Comparison of ENCODE assay signal across 8 cellular contexts in genomic region chr6:28141500-28142329, GRCh38. TPM values are rescaled to one million over a fixed set of nuclear protein-coding genes. Genes with fewer than 3 reads are reported as not detected.
A peak's percentile ranks its signal among the peaks of the same experiment; 100 is the strongest.
DNase-seq lines count a peak whose midpoint lies in the region; ATAC-seq lines count a peak whose summit lies in the region.

Gene ZKSCAN8, plus strand, starts transcription at chr6:28141883. Its CDS starts 6,525 bp downstream, at chr6:28148408.

- peak within 1 kb of the TSS; percentile 90 for H3K4me3 ChIP-seq in urinary bladder (ENCODE audit: low read depth, low read length)

- ATAC-seq in GM18498 (IDR thresholded peaks at IDR 0.05; ENCODE audit: unreplicated experiment): peak; percentile 85
- ATAC-seq in HG02885 (IDR thresholded peaks at IDR 0.05; ENCODE audit: poor library complexity, unreplicated experiment): peak; percentile 87
- peak; percentile 90 to 94 for ATAC-seq in left cardiac atrium

- no peak within 1 kb of the TSS for H3K27ac ChIP-seq in urinary bladder (ENCODE audit: low read depth)

- H3K36me3 ChIP-seq in urinary bladder (ENCODE audit: insufficient read depth): peaks cover 2% of the 10 kb centered on the region

- no peaks in the 10 kb centered on the region for H3K4me1 ChIP-seq in urinary bladder (ENCODE audit: insufficient read depth)

- WGBS in urinary bladder: under 1% methylated on average over 52 of the region's 52 CpGs

- intact Hi-C loops in T-helper 1 cell treated with Interleukin-12 subunit alpha and Interleukin-12 subunit beta and Interleukin-4 antibody, amounts not matched to agents 30 ng/mL and 1 ng/mL, for 36 hours (cut with micrococcal nuclease): loop anchor here (1.0 to 5.0 kb wide), 10 partner anchors 17 to 446 kb away; partner anchors contain the start of genes ZKSCAN3, ZKSCAN4, ZSCAN12 and ZSCAN16
- intact Hi-C loops in left cardiac atrium (cut with DNase I) (no loop called here), posterior vena cava (cut with DNase I) (no loop called here)

- DNase-seq in NCI-H1694 treated with DMSO at 0.1 percent for 48 hours (lab: John Stamatoyannopoulos, UW) (peak; percentile 70), amniotic stem cell (lab: John Stamatoyannopoulos, UW) (peak; percentile 36), left cardiac atrium (peak; percentile 87), posterior vena cava (ENCODE audit: low spot score) (peak; percentile 92)

RNA-seq across cellular contexts. Expression of gene ZKSCAN8, which starts in this region (rescaled TPM):
- total RNA-seq in T-helper 1 cell treated with Interleukin-12 subunit alpha and Interleukin-12 subunit beta and Interleukin-4 antibody, amounts not matched to agents 30 ng/mL and 1 ng/mL, for 36 hours: 19.6 and 21.0 TPM in 2 replicates
- total RNA-seq in left cardiac atrium (10 to 100 TPM; 10.8 to 15.8 TPM), posterior vena cava (10 to 100 TPM; 16.9 to 18.6 TPM), urinary bladder (33.0 TPM)
- 12.0 TPM for polyA plus RNA-seq in urinary bladder

Comparison
In these comparisons a context has a peak if more than half of its experiments do, and no peak if none do; other contexts are left out.
1. DNase-seq: peak in every context shown above with its lines; median percentile 92 in posterior vena cava; 87 in left cardiac atrium; 70 in NCI-H1694 treated with DMSO at 0.1 percent for 48 hours; 36 in amniotic stem cell.